In genomic region chr20:54470697-54471096, GRCh38 we compare ENCODE assay signal across 1 cellular context.
TF ChIP-seq lines count a peak whose summit lies in the region.

No MANE protein-coding gene starts in this region.

TF ChIP-seq in GM23338, 12 proteins besides CTCF, POLR2A, EP300 and RAD21:
- TF ChIP-seq REST (IDR thresholded peaks at IDR 0.05; ENCODE audit: unreplicated experiment) (no peak), STAT1 (IDR thresholded peaks at IDR 0.05; ENCODE audit: unreplicated experiment) (no peak), ETS1 (IDR thresholded peaks at IDR 0.05) (no peak), ZNF331 (CRISPR knock-in tag; IDR thresholded peaks at IDR 0.05; ENCODE audit: low read depth) (no peak), CREB1 (CRISPR knock-in tag; IDR thresholded peaks at IDR 0.05; ENCODE audit: low read depth) (no peak), JUNB (IDR thresholded peaks at IDR 0.05; ENCODE audit: unreplicated experiment) (no peak), POLR2AphosphoS5 (IDR thresholded peaks at IDR 0.05; ENCODE audit: low read depth) (no peak), ZNF114 (CRISPR knock-in tag; IDR thresholded peaks at IDR 0.05) (no peak), NANOG (IDR thresholded peaks at IDR 0.05; ENCODE audit: borderline replicate concordance) (no peak), EZH2 (IDR thresholded peaks at IDR 0.05; ENCODE audit: low read depth, unreplicated experiment) (no peak), ZNF462 (CRISPR knock-in tag; IDR thresholded peaks at IDR 0.05) (no peak), EZH2phosphoT487 (IDR thresholded peaks at IDR 0.05; ENCODE audit: unreplicated experiment) (no peak)
